Comparison of ENCODE assay signal across 8 cellular contexts in the genomic region with DNA sequence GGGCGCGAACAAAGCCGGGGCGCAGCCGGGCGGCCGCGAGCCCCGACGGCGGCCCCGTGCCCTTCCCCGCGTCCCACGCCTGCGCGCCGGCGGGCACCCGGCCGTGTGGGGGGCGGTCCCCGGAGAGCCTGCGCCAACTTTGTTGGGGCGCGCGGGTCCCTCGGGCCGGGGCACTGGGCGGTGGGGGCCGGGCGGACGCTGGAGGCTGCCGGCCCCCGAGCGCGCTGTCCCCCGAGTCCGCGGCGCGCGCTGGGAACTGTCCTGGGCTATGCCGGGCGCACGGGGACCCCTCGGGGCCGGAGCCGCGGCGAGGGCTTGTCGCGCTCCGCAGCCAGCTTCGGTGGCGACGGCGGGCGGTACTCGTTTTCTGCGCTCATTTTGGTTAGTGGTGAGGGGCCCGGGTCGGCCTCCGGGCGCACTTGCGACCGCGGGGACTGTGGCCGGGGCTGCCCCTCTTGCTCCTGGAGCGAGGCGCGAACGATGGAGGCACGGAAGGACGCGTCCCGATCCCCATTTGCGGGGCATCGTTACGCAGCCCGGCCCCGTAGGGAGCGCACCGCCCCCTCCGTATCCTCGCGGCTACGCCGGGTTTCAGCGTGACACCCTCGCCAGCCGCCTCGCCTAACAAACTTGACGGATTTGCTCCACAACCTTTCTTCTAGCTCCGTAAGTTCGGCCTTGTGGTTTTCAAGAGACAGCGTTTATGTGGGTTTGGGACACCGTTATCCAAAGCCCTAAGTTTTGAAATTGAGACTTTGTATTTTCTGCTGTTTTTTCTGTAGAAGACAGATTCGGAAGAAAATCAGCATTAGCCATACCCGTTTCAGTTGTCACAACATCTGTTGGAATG. TPM values are rescaled to one million over a fixed set of nuclear protein-coding genes. Genes with fewer than 3 reads are reported as not detected.
A peak's percentile ranks its signal among the peaks of the same experiment; 100 is the strongest.
DNase-seq lines count a peak whose midpoint lies in the region; ATAC-seq, FAIRE-seq and TF ChIP-seq lines count a peak whose summit lies in the region.

No MANE protein-coding gene starts in this region.

- peaks cover 42% of the 10 kb centered on the region for H3K4me1 Mint-ChIP-seq in CD14-positive monocyte

- H2AFZ ChIP-seq in GM12878 (ENCODE audit: control insufficient read depth, low read depth, low read length): peak overlapping the region; percentile 71; the same call in 1 of the 2 replicates

- H3K9ac ChIP-seq in GM12878 (ENCODE audit: control insufficient read depth, insufficient read depth, low read length): peak overlapping the region; percentile 71; the same call in 1 of the 2 replicates
- H3K9ac ChIP-seq in iPS-18a (ENCODE audit: low read length): peak overlapping the region; percentile 57
- peak overlapping the region; percentile 98 for H3K9ac ChIP-seq in skeletal muscle satellite cell (ENCODE audit: low read depth, low read length)

- no peaks in the 10 kb centered on the region for H3K9me3 Mint-ChIP-seq in CD14-positive monocyte

- H4K20me1 ChIP-seq in GM12878 (ENCODE audit: control insufficient read depth, insufficient read depth): peaks cover 12% of the 10 kb centered on the region

- H3K27me3 Mint-ChIP-seq in CD14-positive monocyte (ENCODE audit: low read depth in 3 of 3): no peaks in the 10 kb centered on the region

- peak; percentile 56 for TF ChIP-seq POLR2A in GM12878 (IDR thresholded peaks at IDR 0.05; ENCODE audit: low read depth, low read length)

- ATAC-seq in GM19328 (IDR thresholded peaks at IDR 0.05; ENCODE audit: unreplicated experiment) (peak; percentile 35), GM12878 (peak; percentile 63), HG03520 (IDR thresholded peaks at IDR 0.05; ENCODE audit: unreplicated experiment) (no peak)

- SMC1A ChIA-PET in GM12878 (lab: Charles Lee; ENCODE audit: uncharacterized antibody, unreplicated experiment): no interaction called here

- peak; percentile 75 for FAIRE-seq in GM12878 (lab: Jason Lieb, UNC)

- H3K27ac Mint-ChIP-seq in CD14-positive monocyte: peak overlapping the region; percentile 45 to 87 (median 85)

- no TSS peak for BruUV-seq in GM12878 (replicated peaks; lab: Mats Ljungman, UMichigan)

- no peaks in the 10 kb centered on the region for H3K27me3 ChIP-seq in HL-60 (ENCODE audit: insufficient read depth, poor library complexity, severe bottlenecking)
- H3K27me3 ChIP-seq in GM12878 (replicated peaks in 1 of 2; ENCODE audit: control insufficient read depth in 2 of 2, insufficient read depth in 2 of 2, low read length in 1 of 2): no peaks in the 10 kb centered on the region
- H3K27me3 ChIP-seq in iPS-18a (ENCODE audit: control insufficient read depth, insufficient read depth, low read length): no peaks in the 10 kb centered on the region
- H3K27me3 ChIP-seq in skeletal muscle satellite cell (ENCODE audit: control insufficient read depth, insufficient read depth, low read length): no peaks in the 10 kb centered on the region

- DNase-seq in CD14-positive monocyte (ENCODE audit: low spot score) (no peak), HL-60 (ENCODE audit: low read depth in 1 of 2, low spot score in 1 of 2) (peak in 1 of 2 experiments; percentile 68), SW480 (ENCODE audit: low spot score) (peak; percentile 71), GM12878 (ENCODE audit: low read depth, low spot score) (no peak)

- TF ChIP-seq CTCF in CD14-positive monocyte (IDR thresholded peaks at IDR 0.05) (no peak), HL-60 (IDR thresholded peaks at IDR 0.05; ENCODE audit: insufficient read depth, low read length) (no peak), GM12878 (IDR thresholded peaks at IDR 0.05 in 2 of 3, conservative IDR thresholded peaks at IDR 0.05 in 1 of 3; ENCODE audit: control insufficient read depth in 2 of 3, extremely low read depth in 1 of 3, insufficient read depth in 1 of 3, low read depth in 3 of 3, low read length in 3 of 3) (no peak)

- H3K36me3 ChIP-seq in GM12878 (ENCODE audit: control insufficient read depth in 2 of 2, insufficient read depth in 2 of 2, low read length in 1 of 2) (peaks cover 7 to 13% of the 10 kb centered on the region in 2 experiments), iPS-18a (ENCODE audit: control insufficient read depth, low read depth, low read length) (peaks cover 26% of the 10 kb centered on the region), skeletal muscle satellite cell (ENCODE audit: insufficient read depth, low read length) (peaks cover 24% of the 10 kb centered on the region)

- H3K4me3 Mint-ChIP-seq in CD14-positive monocyte: peak overlapping the region; percentile 80 to 89

- POLR2A ChIA-PET in GM12878 (lab: Charles Lee): interaction anchor here (1.2 to 1.4 kb wide), 2 partner anchors 23 to 77 kb away, joined by 3 to 6 read pairs; no protein-coding TSS in a partner anchor

- H3K27ac ChIP-seq in HL-60 (replicated peaks) (peak overlapping the region; percentile 56), GM12878 (ENCODE audit: control insufficient read depth, insufficient read depth) (peak overlapping the region; percentile 19; the same call in 1 of the 2 replicates), iPS-18a (ENCODE audit: low read length) (no peak overlapping the region)

- no peak for TF ChIP-seq EP300 in GM12878 (IDR thresholded peaks at IDR 0.05; ENCODE audit: borderline replicate concordance in 1 of 2, control insufficient read depth in 1 of 2, low read depth in 2 of 2, low read length in 2 of 2)

- peaks cover 17 to 20% of the 10 kb centered on the region in 2 donors for H3K36me3 Mint-ChIP-seq in CD14-positive monocyte

- intact Hi-C loops in CD14-positive monocyte (cut with micrococcal nuclease) (loop anchor here (2.0 to 10.0 kb wide), 8 partner anchors 37 to 1841 kb away; a partner anchor contains a TSS), GM12878 (cut with micrococcal nuclease; ENCODE audit: unreplicated experiment) (loop anchor here (2.0 to 5.0 kb wide), 2 partner anchors 21 to 82 kb away; a partner anchor contains a TSS)

- in situ Hi-C loops in GM12878 (cut with MboI): no loop called here

- H3K79me2 ChIP-seq in GM12878 (ENCODE audit: control insufficient read depth, insufficient read depth, low read length): peaks cover 80% of the 10 kb centered on the region

- peaks cover 12% of the 10 kb centered on the region for H3K4me1 ChIP-seq in GM12878 (ENCODE audit: control insufficient read depth, insufficient read depth, low read length)
- peaks cover 12% of the 10 kb centered on the region for H3K4me1 ChIP-seq in iPS-18a (ENCODE audit: control insufficient read depth, low read depth, low read length)
- H3K4me1 ChIP-seq in skeletal muscle satellite cell (ENCODE audit: control insufficient read depth, insufficient read depth, low read length): peaks cover 24% of the 10 kb centered on the region

- no peaks in the 10 kb centered on the region for H3K9me3 ChIP-seq in GM12878 (replicated peaks; ENCODE audit: control insufficient read depth, insufficient read depth, low read length)
- H3K9me3 ChIP-seq in iPS-18a (ENCODE audit: control insufficient read depth, low read depth, low read length): no peaks in the 10 kb centered on the region
- no peaks in the 10 kb centered on the region for H3K9me3 ChIP-seq in skeletal muscle satellite cell (replicated peaks; ENCODE audit: low read length)

- CTCF ChIA-PET in GM12878 (lab: Yijun Ruan, JAX): interaction anchor here (0.8 to 1.1 kb wide), 3 partner anchors 13 to 124 kb away, joined by 3 to 5 read pairs (median 3); no protein-coding TSS in a partner anchor

- no peak for TF ChIP-seq RAD21 in GM12878 (IDR thresholded peaks at IDR 0.05; ENCODE audit: insufficient read depth, low read depth, low read length)

- H3K4me3 ChIP-seq in HL-60 (replicated peaks; ENCODE audit: insufficient read depth, low read length) (peak overlapping the region; percentile 81), GM12878 (peak overlapping the region; percentile 72), iPS-18a (ENCODE audit: low read length) (peak overlapping the region; percentile 74), skeletal muscle satellite cell (ENCODE audit: low read length) (peak overlapping the region; percentile 82)

- 6% methylated on average over 37 of the region's 100 CpGs for WGBS in GM12878 (ENCODE audit: insufficient coverage, insufficient replicate concordance, low lambda C conversion rate, missing lambda C conversion rate)

- RAD21 ChIA-PET in GM12878 (lab: Charles Lee; ENCODE audit: unreplicated experiment): no interaction called here

- H3K4me2 ChIP-seq in GM12878 (ENCODE audit: control insufficient read depth, insufficient read depth): peak overlapping the region; percentile 89
- peak overlapping the region; percentile 92 for H3K4me2 ChIP-seq in skeletal muscle satellite cell (ENCODE audit: low read length)

RNA-seq across cellular contexts. Expression of a gene that starts 0.6 kb away (rescaled TPM):
- polyA plus RNA-seq in CD14-positive monocyte (1 to 10 TPM in 1 of 2 donors, under 1 TPM in 1; 0.75 to 1.1 TPM), GM12878 (2011; rRNA removed) (11.7 and 12.1 TPM in 2 replicates), GM12878 (2014; fragmentation: Illumina TruSeq; extraction: Trizol) (7.0 and 8.2 TPM in 2 replicates), GM12878 (2014; fragmentation: Nextera tagmentation; extraction: Ambion mirVana) (1 to 10 TPM; 1.8 to 2.2 TPM), GM12878 (2014; rRNA removed) (20.0 and 21.8 TPM in 2 replicates), GM12878 (2016; fragmentation: Nextera tagmentation; extraction: Ambion mirVana) (1 to 10 TPM; 2.4 to 2.8 TPM)
- 55.6 and 59.3 TPM in 2 replicates for total RNA-seq in GM12878 (2013; cell fraction: nucleolus; rRNA removed)
- total RNA-seq in GM12878 (2014; rRNA removed) (8.1 and 12.4 TPM in 2 replicates), GM12878 (2014; rRNA removed; fragmentation: Illumina TruSeq; extraction: Trizol) (6.1 and 6.6 TPM in 2 replicates), GM12878 (2021) (10.4 and 11.1 TPM in 2 replicates)
- 2.8 TPM for polyA plus RNA-seq in GM12878 (2011; ENCODE audit: low read depth)
- polyA plus RNA-seq in GM12878 (2011; cell fraction: cytosol; rRNA removed): 8.8 and 17.7 TPM in 2 replicates
- polyA plus RNA-seq in GM12878 (2011; cell fraction: nucleus; rRNA removed): 46.7 and 57.7 TPM in 2 replicates
- polyA plus RNA-seq in GM12878 (2012): 6.1 and 8.3 TPM in 2 replicates
- polyA minus RNA-seq in GM12878 (2011; rRNA and poly(A)+ RNA removed): 9.8 and 20.6 TPM in 2 replicates
- polyA minus RNA-seq in GM12878 (2011; cell fraction: cytosol; rRNA and poly(A)+ RNA removed): 6.7 and 7.0 TPM in 2 replicates
- 13.2 and 25.6 TPM in 2 replicates for polyA minus RNA-seq in GM12878 (2011; cell fraction: nucleus; rRNA and poly(A)+ RNA removed)
- total RNA-seq in skeletal muscle satellite cell (2012; rRNA removed): 9.2 and 12.9 TPM in 2 replicates

RNA-seq across cellular contexts. Expression of a gene that starts 1.0 kb away (rescaled TPM):
- polyA plus RNA-seq in CD14-positive monocyte (100 to 1,000 TPM; 527 to 668 TPM), GM12878 (2011; rRNA removed) (273 and 397 TPM in 2 replicates), GM12878 (2014; fragmentation: Illumina TruSeq; extraction: Trizol) (131 and 219 TPM in 2 replicates), GM12878 (2014; fragmentation: Nextera tagmentation; extraction: Ambion mirVana) (100 to 1,000 TPM; 333 to 546 TPM), GM12878 (2014; rRNA removed) (369 and 389 TPM in 2 replicates), GM12878 (2016; fragmentation: Nextera tagmentation; extraction: Ambion mirVana) (100 to 1,000 TPM; 824 to 857 TPM)
- 59.7 and 68.2 TPM in 2 replicates for total RNA-seq in GM12878 (2013; cell fraction: nucleolus; rRNA removed)
- total RNA-seq in GM12878 (2014; rRNA removed) (323 and 324 TPM in 2 replicates), GM12878 (2014; rRNA removed; fragmentation: Illumina TruSeq; extraction: Trizol) (210 and 216 TPM in 2 replicates), GM12878 (2021) (348 and 359 TPM in 2 replicates)
- 125 TPM for polyA plus RNA-seq in GM12878 (2011; ENCODE audit: low read depth)
- 444 and 554 TPM in 2 replicates for polyA plus RNA-seq in GM12878 (2011; cell fraction: cytosol; rRNA removed)
- polyA plus RNA-seq in GM12878 (2011; cell fraction: nucleus; rRNA removed): 378 and 385 TPM in 2 replicates
- polyA plus RNA-seq in GM12878 (2012): 199 and 211 TPM in 2 replicates
- 170 and 184 TPM in 2 replicates for polyA minus RNA-seq in GM12878 (2011; rRNA and poly(A)+ RNA removed)
- polyA minus RNA-seq in GM12878 (2011; cell fraction: cytosol; rRNA and poly(A)+ RNA removed): 58.0 and 86.2 TPM in 2 replicates
- 32.9 and 52.9 TPM in 2 replicates for polyA minus RNA-seq in GM12878 (2011; cell fraction: nucleus; rRNA and poly(A)+ RNA removed)
- total RNA-seq in skeletal muscle satellite cell (2012; rRNA removed): 491 and 513 TPM in 2 replicates

RNA-seq across cellular contexts. Expression of a gene that starts 21.9 kb away (rescaled TPM):
- 1 to 10 TPM; 1.0 to 1.4 TPM for polyA plus RNA-seq in CD14-positive monocyte
- total RNA-seq in GM12878 (2013; cell fraction: nucleolus; rRNA removed): 29.3 TPM in 2 replicates
- total RNA-seq in GM12878 (2014; rRNA removed): 18.0 and 18.9 TPM in 2 replicates
- total RNA-seq in GM12878 (2014; rRNA removed; fragmentation: Illumina TruSeq; extraction: Trizol): 13.3 and 16.2 TPM in 2 replicates
- 34.3 and 34.9 TPM in 2 replicates for total RNA-seq in GM12878 (2021)
- polyA plus RNA-seq in GM12878 (2011; ENCODE audit: low read depth): 10.6 TPM
- polyA plus RNA-seq in GM12878 (2011; rRNA removed): 25.5 and 33.2 TPM in 2 replicates
- polyA plus RNA-seq in GM12878 (2011; cell fraction: cytosol; rRNA removed): 30.6 and 42.4 TPM in 2 replicates
- 49.4 and 55.9 TPM in 2 replicates for polyA plus RNA-seq in GM12878 (2011; cell fraction: nucleus; rRNA removed)
- polyA plus RNA-seq in GM12878 (2012): 26.7 and 32.9 TPM in 2 replicates
- polyA plus RNA-seq in GM12878 (2014; fragmentation: Illumina TruSeq; extraction: Trizol): 8.9 and 15.1 TPM in 2 replicates
- 1 to 10 TPM in 1 of 2 experiments, under 1 TPM in 1; 0.56 to 1.8 TPM for polyA plus RNA-seq in GM12878 (2014; fragmentation: Nextera tagmentation; extraction: Ambion mirVana)
- 29.6 and 30.3 TPM in 2 replicates for polyA plus RNA-seq in GM12878 (2014; rRNA removed)
- polyA plus RNA-seq in GM12878 (2016; fragmentation: Nextera tagmentation; extraction: Ambion mirVana): 1 to 10 TPM in 1 of 2 experiments, under 1 TPM in 1; 0.79 to 1.4 TPM
- 25.7 and 36.1 TPM in 2 replicates for polyA minus RNA-seq in GM12878 (2011; rRNA and poly(A)+ RNA removed)
- 15.6 and 16.8 TPM in 2 replicates for polyA minus RNA-seq in GM12878 (2011; cell fraction: cytosol; rRNA and poly(A)+ RNA removed)
- polyA minus RNA-seq in GM12878 (2011; cell fraction: nucleus; rRNA and poly(A)+ RNA removed): 12.8 and 25.0 TPM in 2 replicates
- total RNA-seq in skeletal muscle satellite cell (2012; rRNA removed): 23.6 and 27.5 TPM in 2 replicates

RNA-seq across cellular contexts. Expression of a gene that starts 38.6 kb away (rescaled TPM):
- polyA plus RNA-seq in CD14-positive monocyte (10 to 100 TPM; 10.8 to 14.9 TPM), GM12878 (2011; rRNA removed) (22.2 and 32.9 TPM in 2 replicates), GM12878 (2014; fragmentation: Illumina TruSeq; extraction: Trizol) (10.4 and 31.4 TPM in 2 replicates), GM12878 (2014; fragmentation: Nextera tagmentation; extraction: Ambion mirVana) (1 to 10 TPM; 6.2 to 7.3 TPM), GM12878 (2014; rRNA removed) (44.5 and 45.2 TPM in 2 replicates), GM12878 (2016; fragmentation: Nextera tagmentation; extraction: Ambion mirVana) (10 to 100 TPM; 35.8 to 38.6 TPM)
- 48.5 and 51.0 TPM in 2 replicates for total RNA-seq in GM12878 (2013; cell fraction: nucleolus; rRNA removed)
- total RNA-seq in GM12878 (2014; rRNA removed) (40.9 and 44.1 TPM in 2 replicates), GM12878 (2014; rRNA removed; fragmentation: Illumina TruSeq; extraction: Trizol) (19.3 and 28.5 TPM in 2 replicates), GM12878 (2021) (40.4 and 52.4 TPM in 2 replicates)
- 12.8 TPM for polyA plus RNA-seq in GM12878 (2011; ENCODE audit: low read depth)
- 44.6 and 54.2 TPM in 2 replicates for polyA plus RNA-seq in GM12878 (2011; cell fraction: cytosol; rRNA removed)
- polyA plus RNA-seq in GM12878 (2011; cell fraction: nucleus; rRNA removed): 23.9 and 38.8 TPM in 2 replicates
- polyA plus RNA-seq in GM12878 (2012): 18.6 and 25.9 TPM in 2 replicates
- 15.4 and 31.5 TPM in 2 replicates for polyA minus RNA-seq in GM12878 (2011; rRNA and poly(A)+ RNA removed)
- 6.9 and 9.5 TPM in 2 replicates for polyA minus RNA-seq in GM12878 (2011; cell fraction: cytosol; rRNA and poly(A)+ RNA removed)
- 8.2 and 26.7 TPM in 2 replicates for polyA minus RNA-seq in GM12878 (2011; cell fraction: nucleus; rRNA and poly(A)+ RNA removed)
- 15.5 and 17.9 TPM in 2 replicates for total RNA-seq in skeletal muscle satellite cell (2012; rRNA removed)
